Comparison of ENCODE assay signal across 27 cellular contexts in genomic region chr2:176686328-176686727, GRCh38.
"Had no signal": no experiment of that assay in that cellular context is flagged by ENCODE, and none has a peak within 500 bp of the region (broad histone marks: within the 10 kb centered on the region; RNA-seq: fewer than 3 reads in every experiment).

No MANE protein-coding gene starts in this region.

- H3K36me3 Mint-ChIP-seq: naive thymus-derived CD8-positive, alpha-beta T cell; stimulated activated naive B cell treated with anti-CD40 and anti-IgM and Interleukin-4, amounts not matched to agents 10 μg/mL and 1 μg/mL and 100 μg/mL, for 72 hours had no signal

- H3K27me3 ChIP-seq: ovary, right atrium auricular region, testis, thyroid gland, transverse colon, upper lobe of left lung, vagina had no signal

- H3K36me3 ChIP-seq: lower lobe of right lung, ovary, right atrium auricular region, right lobe of liver, stomach, thyroid gland, transverse colon, upper lobe of left lung, vagina had no signal

- FAIRE-seq: keratinocyte had no signal

- H3K4me1 Mint-ChIP-seq: stimulated activated naive B cell treated with anti-CD40 and anti-IgM and Interleukin-4, amounts not matched to agents 10 μg/mL and 1 μg/mL and 100 μg/mL, for 72 hours had no signal

- H3K4me1 ChIP-seq: lower lobe of right lung, right lobe of liver, testis, thyroid gland, upper lobe of left lung, vagina had no signal

- H3K27ac Mint-ChIP-seq: naive thymus-derived CD8-positive, alpha-beta T cell; nephron progenitor cell; progenitor cell of endocrine pancreas; stimulated activated naive B cell treated with anti-CD40 and anti-IgM and Interleukin-4, amounts not matched to agents 10 μg/mL and 1 μg/mL and 100 μg/mL, for 72 hours had no signal

- H3K27ac ChIP-seq: lower lobe of right lung, ovary, right atrium auricular region, right lobe of liver, stomach, testis, thyroid gland, transverse colon, upper lobe of left lung, vagina had no signal

- H3K4me3 Mint-ChIP-seq: naive thymus-derived CD8-positive, alpha-beta T cell; nephron progenitor cell; stimulated activated naive B cell treated with anti-CD40 and anti-IgM and Interleukin-4, amounts not matched to agents 10 μg/mL and 1 μg/mL and 100 μg/mL, for 72 hours had no signal

- H3K9me3 Mint-ChIP-seq: naive thymus-derived CD8-positive, alpha-beta T cell; nephron progenitor cell; stimulated activated naive B cell treated with anti-CD40 and anti-IgM and Interleukin-4, amounts not matched to agents 10 μg/mL and 1 μg/mL and 100 μg/mL, for 72 hours had no signal

- DNase-seq: hypothalamus; kidney glomerular epithelial cell; left cardiac atrium; lower lobe of right lung; mammary epithelial cell; mesenchymal stem cell; naive thymus-derived CD8-positive, alpha-beta T cell; nephron progenitor cell; ovary; right lobe of liver; stimulated activated CD4-positive, alpha-beta T cell treated with anti-CD3 and anti-CD28 coated beads, Interleukin-1b, Interleukin-23, amount 100 ng/mL, for 48 hours; stimulated activated CD4-positive, alpha-beta T cell treated with anti-CD3 and anti-CD28 coated beads, Interleukin-2, amount 100 ng/mL, for 48 hours; stimulated activated CD4-positive, alpha-beta T cell treated with anti-CD3 and anti-CD28 coated beads, Interleukin-4, amount 100 ng/mL, for 4 hours; stimulated activated CD8-positive, alpha-beta memory T cell treated with anti-CD3 and anti-CD28 coated beads, Interleukin-4, amount 100 ng/mL, for 48 hours; stimulated activated naive B cell treated with anti-CD40 and anti-IgM and Interleukin-4, amounts not matched to agents 10 μg/mL and 1 μg/mL and 100 μg/mL, for 72 hours; stimulated activated naive CD8-positive, alpha-beta T cell treated with anti-CD3 and anti-CD28 coated beads, Interleukin-15, Interleukin-2, amounts not matched to agents 100 U/mL and 50 U/mL, for 24 hours; stomach; testis; thyroid gland; transverse colon had no signal

- H3K4me2 ChIP-seq: smooth muscle cell had no signal

- H3K9me3 ChIP-seq: lower lobe of right lung, ovary, right atrium auricular region, right lobe of liver, stomach, testis, thyroid gland, transverse colon, upper lobe of left lung, vagina had no signal

- ATAC-seq: left lobe of liver; naive thymus-derived CD8-positive, alpha-beta T cell; right lobe of liver; stimulated activated naive B cell treated with anti-CD40 and anti-IgM and Interleukin-4, amounts not matched to agents 10 μg/mL and 1 μg/mL and 100 μg/mL, for 72 hours; stimulated activated naive CD8-positive, alpha-beta T cell treated with anti-CD3 and anti-CD28 coated beads, Interleukin-15, Interleukin-2, amounts not matched to agents 100 U/mL and 50 U/mL, for 24 hours had no signal

- H3K4me3 ChIP-seq: lower lobe of right lung, ovary, right atrium auricular region, right lobe of liver, smooth muscle cell, stomach, testis, thyroid gland, transverse colon, upper lobe of left lung, vagina had no signal
